29 cellular contexts compared by ENCODE assay signal in the genomic region with DNA sequence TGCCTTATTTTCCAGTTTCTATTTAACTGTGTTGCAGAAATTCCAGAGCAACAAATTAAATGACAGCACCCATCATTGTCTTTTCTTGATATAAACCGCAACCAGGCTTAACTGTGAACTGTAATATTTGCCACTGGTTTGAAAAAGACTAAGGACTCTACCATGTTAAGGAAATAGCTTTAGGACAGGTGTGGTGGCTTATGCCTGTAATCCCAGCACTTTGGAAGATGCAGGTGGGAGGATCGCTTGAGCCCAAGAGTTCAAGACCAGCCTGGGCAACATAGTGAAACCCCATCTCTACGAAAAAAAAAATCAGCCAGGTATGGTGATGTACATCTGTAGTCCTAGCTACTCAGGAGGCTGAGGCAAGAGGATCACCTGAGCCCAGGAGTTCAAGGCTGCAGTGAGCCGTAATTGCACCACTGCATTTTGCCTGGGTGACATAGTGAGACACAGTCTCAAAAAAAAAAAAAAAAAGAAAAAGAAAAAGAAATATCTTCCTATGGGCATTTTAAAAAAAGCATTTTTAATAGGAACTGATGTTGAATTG.
"Had no signal": no experiment of that assay in that cellular context is flagged by ENCODE, and none has a peak within 500 bp of the region (broad histone marks: within the 10 kb centered on the region; RNA-seq: fewer than 3 reads in every experiment).

No MANE protein-coding gene starts in this region.

- H3K4me3 Mint-ChIP-seq: activated CD4-positive, alpha-beta memory T cell treated with anti-CD3 and anti-CD28 coated beads for 36 hours; activated CD4-positive, alpha-beta T cell treated with anti-CD3 and anti-CD28 coated beads for 36 hours; activated CD4-positive, alpha-beta T cell treated with anti-CD3 and anti-CD28 coated beads, Interleukin-2, amount 10 ng/mL, durations not matched to agents 24 days and 14 days; activated CD8-positive, alpha-beta memory T cell treated with anti-CD3 and anti-CD28 coated beads, Interleukin-2, amount 10 ng/mL, durations not matched to agents 7 days and 5 days; activated CD8-positive, alpha-beta T cell treated with anti-CD3 and anti-CD28 coated beads, Interleukin-2, amount 10 ng/mL, durations not matched to agents 7 days and 5 days; activated naive CD4-positive, alpha-beta T cell treated with anti-CD3 and anti-CD28 coated beads, Interleukin-2, amount 10 ng/mL, durations not matched to agents 7 days and 5 days; activated naive CD8-positive, alpha-beta T cell treated with anti-CD3 and anti-CD28 coated beads, Interleukin-2, amount 10 ng/mL, durations not matched to agents 7 days and 5 days; activated T-helper 1 cell treated with anti-CD3 and anti-CD28 coated beads, Interleukin-12 subunit alpha, Interleukin-12 subunit beta, Interleukin-2, Interleukin-4 antibody, amounts not matched to agents 30 ng/mL and 10 ng/mL and 1 ng/mL, durations not matched to agents 14 hours and 24 hours and 36 hours; brain; dendritic cell treated with granulocyte-macrophage colony-stimulating factor and Interleukin-4, amounts not matched to agents 40 ng/mL and 50 ng/mL, for 4 days; endodermal cell had no signal

- ATAC-seq: activated CD4-positive, alpha-beta T cell treated with anti-CD3 and anti-CD28 coated beads for 36 hours; activated CD8-positive, alpha-beta memory T cell treated with anti-CD3 and anti-CD28 coated beads, Interleukin-2, amount 10 ng/mL, durations not matched to agents 7 days and 5 days; activated CD8-positive, alpha-beta T cell treated with anti-CD3 and anti-CD28 coated beads, Interleukin-2, amount 10 ng/mL, durations not matched to agents 7 days and 5 days; activated naive CD4-positive, alpha-beta T cell treated with anti-CD3 and anti-CD28 coated beads, Interleukin-2, amount 50 U/mL, for 72 hours; esophagus mucosa had no signal

- H3K4me3 ChIP-seq: ascending aorta, breast epithelium, cardiac muscle cell, coronary artery, dorsolateral prefrontal cortex had no signal

- H3K27me3 Mint-ChIP-seq: activated CD4-positive, alpha-beta memory T cell treated with anti-CD3 and anti-CD28 coated beads for 36 hours; activated CD4-positive, alpha-beta T cell treated with anti-CD3 and anti-CD28 coated beads for 36 hours; activated CD4-positive, alpha-beta T cell treated with anti-CD3 and anti-CD28 coated beads, Interleukin-2, amount 10 ng/mL, durations not matched to agents 24 days and 14 days; activated CD8-positive, alpha-beta memory T cell treated with anti-CD3 and anti-CD28 coated beads, Interleukin-2, amount 10 ng/mL, durations not matched to agents 7 days and 5 days; activated naive CD4-positive, alpha-beta T cell treated with anti-CD3 and anti-CD28 coated beads, Interleukin-2, amount 10 ng/mL, durations not matched to agents 7 days and 5 days; activated naive CD8-positive, alpha-beta T cell treated with anti-CD3 and anti-CD28 coated beads, Interleukin-2, amount 10 ng/mL, durations not matched to agents 7 days and 5 days; brain; dendritic cell treated with granulocyte-macrophage colony-stimulating factor and Interleukin-4, amounts not matched to agents 40 ng/mL and 50 ng/mL, for 4 days had no signal

- H3K4me1 ChIP-seq: ascending aorta, breast epithelium had no signal

- H3K27ac ChIP-seq: ascending aorta, breast epithelium, cardiac muscle cell, coronary artery, dorsolateral prefrontal cortex had no signal

- H3K36me3 ChIP-seq: breast epithelium had no signal

- DNase-seq: activated CD4-positive, alpha-beta memory T cell treated with anti-CD3 and anti-CD28 coated beads for 36 hours; activated CD4-positive, alpha-beta T cell treated with anti-CD3 and anti-CD28 coated beads for 36 hours; activated CD4-positive, alpha-beta T cell treated with anti-CD3 and anti-CD28 coated beads, Interleukin-2, amount 10 ng/mL, durations not matched to agents 24 days and 14 days; activated CD4-positive, CD25-positive, alpha-beta regulatory T cell; activated CD4-positive, CD25-positive, alpha-beta regulatory T cell treated with anti-CD3 and anti-CD28 coated beads, Interleukin-2, amount 50 U/mL, for 72 hours; activated CD8-positive, alpha-beta memory T cell treated with anti-CD3 and anti-CD28 coated beads, Interleukin-2, amount 10 ng/mL, durations not matched to agents 7 days and 5 days; activated CD8-positive, alpha-beta memory T cell treated with anti-CD3 and anti-CD28 coated beads, Interleukin-2, amount 50 U/mL, for 4 hours; activated CD8-positive, alpha-beta T cell treated with anti-CD3 and anti-CD28 coated beads, Interleukin-2, amount 10 ng/mL, durations not matched to agents 7 days and 5 days; activated gamma-delta T cell; activated naive CD4-positive, alpha-beta T cell; activated naive CD4-positive, alpha-beta T cell treated with anti-CD3 and anti-CD28 coated beads, Interleukin-2, amount 10 ng/mL, durations not matched to agents 7 days and 5 days; activated naive CD8-positive, alpha-beta T cell treated with anti-CD3 and anti-CD28 coated beads, Interleukin-2, amount 10 ng/mL, durations not matched to agents 7 days and 5 days; activated T-cell treated with anti-CD3 and anti-CD28 coated beads, Interleukin-2, amount 50 U/mL, for 1 hour; activated T-cell treated with anti-CD3 and anti-CD28 coated beads, Interleukin-2, amount 50 U/mL, for 48 hours; central memory CD4-positive, alpha-beta T cell; dorsolateral prefrontal cortex; effector memory CD4-positive, alpha-beta T cell; endodermal cell; T-helper 2 cell had no signal

- H3K9me3 ChIP-seq: ascending aorta, breast epithelium had no signal

- H3K27ac Mint-ChIP-seq: activated CD4-positive, alpha-beta memory T cell treated with anti-CD3 and anti-CD28 coated beads for 36 hours; activated CD4-positive, alpha-beta T cell treated with anti-CD3 and anti-CD28 coated beads for 36 hours; activated CD4-positive, alpha-beta T cell treated with anti-CD3 and anti-CD28 coated beads, Interleukin-2, amount 10 ng/mL, durations not matched to agents 24 days and 14 days; activated naive CD4-positive, alpha-beta T cell treated with anti-CD3 and anti-CD28 coated beads, Interleukin-2, amount 10 ng/mL, durations not matched to agents 7 days and 5 days; activated naive CD8-positive, alpha-beta T cell treated with anti-CD3 and anti-CD28 coated beads, Interleukin-2, amount 10 ng/mL, durations not matched to agents 7 days and 5 days; activated T-helper 1 cell treated with anti-CD3 and anti-CD28 coated beads, Interleukin-12 subunit alpha, Interleukin-12 subunit beta, Interleukin-2, Interleukin-4 antibody, amounts not matched to agents 30 ng/mL and 10 ng/mL and 1 ng/mL, durations not matched to agents 14 hours and 24 hours and 36 hours; brain; dendritic cell treated with granulocyte-macrophage colony-stimulating factor and Interleukin-4, amounts not matched to agents 40 ng/mL and 50 ng/mL, for 4 days; endodermal cell had no signal

- H3K4me1 Mint-ChIP-seq: activated CD4-positive, alpha-beta T cell treated with anti-CD3 and anti-CD28 coated beads for 36 hours; activated CD4-positive, alpha-beta T cell treated with anti-CD3 and anti-CD28 coated beads, Interleukin-2, amount 10 ng/mL, durations not matched to agents 24 days and 14 days; activated CD8-positive, alpha-beta memory T cell treated with anti-CD3 and anti-CD28 coated beads, Interleukin-2, amount 10 ng/mL, durations not matched to agents 7 days and 5 days; activated naive CD8-positive, alpha-beta T cell treated with anti-CD3 and anti-CD28 coated beads, Interleukin-2, amount 10 ng/mL, durations not matched to agents 7 days and 5 days; brain; endodermal cell had no signal

- FAIRE-seq: frontal cortex had no signal

- H3K27me3 ChIP-seq: ascending aorta, breast epithelium, cardiac muscle cell, dorsolateral prefrontal cortex had no signal

- H3K9me3 Mint-ChIP-seq: activated CD4-positive, alpha-beta memory T cell treated with anti-CD3 and anti-CD28 coated beads for 36 hours; activated CD4-positive, alpha-beta T cell treated with anti-CD3 and anti-CD28 coated beads, Interleukin-2, amount 10 ng/mL, durations not matched to agents 24 days and 14 days; activated naive CD4-positive, alpha-beta T cell treated with anti-CD3 and anti-CD28 coated beads, Interleukin-2, amount 10 ng/mL, durations not matched to agents 7 days and 5 days; activated naive CD4-positive, alpha-beta T cell treated with anti-CD3 and anti-CD28 coated beads, Interleukin-2, amount 50 U/mL, for 72 hours; activated naive CD8-positive, alpha-beta T cell treated with anti-CD3 and anti-CD28 coated beads, Interleukin-2, amount 10 ng/mL, durations not matched to agents 7 days and 5 days; activated T-helper 1 cell treated with anti-CD3 and anti-CD28 coated beads, Interleukin-12 subunit alpha, Interleukin-12 subunit beta, Interleukin-2, Interleukin-4 antibody, amounts not matched to agents 30 ng/mL and 10 ng/mL and 1 ng/mL, durations not matched to agents 14 hours and 24 hours and 36 hours; brain; dendritic cell treated with granulocyte-macrophage colony-stimulating factor and Interleukin-4, amounts not matched to agents 40 ng/mL and 50 ng/mL, for 4 days; endodermal cell had no signal
